ENCODE assay signal across 1 cellular context in genomic region chr19:18474366-18474887, GRCh38.
TF ChIP-seq lines count a peak whose summit lies in the region.

No MANE protein-coding gene starts in this region.

TF ChIP-seq in WTC11, 78 proteins besides CTCF, POLR2A, EP300 and RAD21 (continued from another document):
- no peak for TF ChIP-seq AR (CRISPR knock-in tag; IDR thresholded peaks at IDR 0.05)
- no peak for TF ChIP-seq ZNF232 (CRISPR knock-in tag; IDR thresholded peaks at IDR 0.05)
- no peak for TF ChIP-seq FOXJ3 (CRISPR knock-in tag; IDR thresholded peaks at IDR 0.05; ENCODE audit: borderline replicate concordance)
- TF ChIP-seq ZNF219 (CRISPR knock-in tag; IDR thresholded peaks at IDR 0.05; ENCODE audit: borderline replicate concordance): no peak
- TF ChIP-seq MYBL2 (CRISPR knock-in tag; IDR thresholded peaks at IDR 0.05): no peak
- TF ChIP-seq ETV6 (CRISPR knock-in tag; IDR thresholded peaks at IDR 0.05): no peak
- TF ChIP-seq MAX (CRISPR knock-in tag; IDR thresholded peaks at IDR 0.05): no peak
- no peak for TF ChIP-seq ZNF263 (CRISPR knock-in tag; IDR thresholded peaks at IDR 0.05; ENCODE audit: low read depth)
- no peak for TF ChIP-seq USF2 (CRISPR knock-in tag; IDR thresholded peaks at IDR 0.05)
- TF ChIP-seq GABPB1 (CRISPR knock-in tag; IDR thresholded peaks at IDR 0.05): no peak
- TF ChIP-seq E2F5 (CRISPR knock-in tag; IDR thresholded peaks at IDR 0.05): no peak
- no peak for TF ChIP-seq FOXP4 (CRISPR knock-in tag; IDR thresholded peaks at IDR 0.05)
- TF ChIP-seq CREM (CRISPR knock-in tag; IDR thresholded peaks at IDR 0.05): no peak
- TF ChIP-seq TEAD1 (CRISPR knock-in tag; IDR thresholded peaks at IDR 0.05): no peak
- no peak for TF ChIP-seq ZNF416 (CRISPR knock-in tag; IDR thresholded peaks at IDR 0.05)
